In the genomic region with DNA sequence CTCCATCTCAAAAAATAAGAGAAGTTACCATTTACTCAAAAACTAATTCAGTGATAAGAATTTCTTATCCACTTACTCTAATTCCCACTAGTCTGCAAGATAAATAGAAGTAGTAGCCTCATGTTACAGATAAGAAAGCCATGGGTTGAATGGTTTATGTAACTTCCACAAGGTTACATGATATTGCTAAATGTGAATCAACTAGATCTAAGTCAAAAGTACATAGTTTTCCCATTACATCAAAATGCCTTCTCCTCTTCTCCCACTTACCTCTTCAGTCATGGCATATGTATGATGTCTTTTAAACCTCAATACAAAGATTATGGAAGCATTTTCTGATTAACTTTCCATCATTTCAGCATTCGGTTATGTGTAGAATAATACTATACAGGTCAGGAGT, we compare ENCODE assay signal across 14 cellular contexts.
"Had no signal": no experiment of that assay in that cellular context is flagged by ENCODE, and none has a peak within 500 bp of the region (broad histone marks: within the 10 kb centered on the region; RNA-seq: fewer than 3 reads in every experiment).

No MANE protein-coding gene starts in this region.

- H3K4me3 ChIP-seq: neural progenitor cell, testis had no signal

- DNase-seq: activated CD8-positive, alpha-beta memory T cell treated with anti-CD3 and anti-CD28 coated beads for 24 hours; activated T-cell treated with anti-CD3 and anti-CD28 coated beads, Interleukin-2, amount 50 U/mL, for 1 hour; anterior cingulate cortex; hippocampal formation; kidney glomerular epithelial cell; retina; stimulated activated CD4-positive, alpha-beta T cell treated with anti-CD3 and anti-CD28 coated beads, Interleukin-15, amount 100 ng/mL, for 24 hours; stimulated activated CD4-positive, alpha-beta T cell treated with anti-CD3 and anti-CD28 coated beads, Interleukin-4, amount 100 ng/mL, for 4 hours; stimulated activated naive CD8-positive, alpha-beta T cell treated with anti-CD3 and anti-CD28 coated beads, Interleukin-15, amount 100 ng/mL, for 72 hours; T-cell; T1000; testis had no signal

- ATAC-seq: stimulated activated naive CD8-positive, alpha-beta T cell treated with anti-CD3 and anti-CD28 coated beads, Interleukin-15, amount 100 ng/mL, for 72 hours; T-cell; WTC11 had no signal
